8 cellular contexts compared by ENCODE assay signal in the genomic region with DNA sequence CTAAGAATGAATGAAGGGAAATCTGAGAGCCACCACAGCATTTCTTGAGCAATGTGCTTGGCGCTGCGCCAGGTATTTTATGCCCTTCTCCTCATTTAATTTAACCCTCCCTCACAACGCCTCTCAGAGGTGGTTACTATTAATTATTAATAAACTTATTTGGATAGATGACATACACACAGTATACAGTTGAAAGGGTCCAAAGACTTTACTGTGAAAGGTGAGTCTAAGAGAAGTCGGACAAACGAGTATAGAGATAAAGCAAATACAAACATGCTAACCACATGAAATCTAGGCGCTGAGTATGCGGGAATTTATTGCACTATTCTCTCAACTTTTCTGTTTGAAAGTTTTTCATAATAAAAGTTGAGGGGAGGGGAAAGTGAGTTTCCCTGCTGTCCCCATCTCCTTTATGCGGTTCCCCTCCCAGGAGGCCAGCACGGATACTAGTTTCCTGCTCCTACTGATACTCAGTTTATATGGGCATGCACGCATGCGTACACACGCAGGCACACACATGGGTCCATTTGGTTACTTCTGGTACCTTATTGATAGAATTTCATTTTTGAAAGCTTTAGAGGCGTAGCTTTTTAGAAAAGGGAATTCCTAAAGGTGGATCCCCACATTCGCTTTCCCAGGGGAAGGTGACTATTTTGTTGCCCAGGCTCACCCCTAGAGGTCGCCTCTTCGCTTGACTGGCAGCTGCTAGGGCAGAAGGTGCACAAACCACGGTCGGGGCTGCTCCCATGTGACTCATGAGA. TPM values are rescaled to one million over a fixed set of nuclear protein-coding genes. Genes with fewer than 3 reads are reported as not detected.
A peak's percentile ranks its signal among the peaks of the same experiment; 100 is the strongest.
DNase-seq lines count a peak whose midpoint lies in the region; ATAC-seq and TF ChIP-seq lines count a peak whose summit lies in the region.

No MANE protein-coding gene starts in this region.

- TF ChIP-seq CTCF in GM13977 (IDR thresholded peaks at IDR 0.05; ENCODE audit: extremely low read depth, insufficient read depth, missing control alignments) (peak; percentile 86), lower lobe of right lung (IDR thresholded peaks at IDR 0.05) (peak; percentile 90)

- peaks cover 14% of the 10 kb centered on the region for H3K4me1 ChIP-seq in lower lobe of right lung

- peak overlapping the region; percentile 39 for H3K4me3 ChIP-seq in lower lobe of right lung

- H3K27me3 ChIP-seq in lower lobe of right lung (ENCODE audit: low read depth), result no peaks in the 10 kb centered on the region

- ATAC-seq in HG03064 (IDR thresholded peaks at IDR 0.05; ENCODE audit: low read depth, unreplicated experiment) (peak; percentile 77), lower lobe of right lung (peak; percentile 93 to 98)

- H3K27ac ChIP-seq in lower lobe of right lung, result no peak overlapping the region

- intact Hi-C loops in lower lobe of right lung (cut with DNase I), result no loop called here

- in situ Hi-C loops in GM13977 (cut with MboI; ENCODE audit: low pct_unique_long_range_greater_than_20kb, low sequenced_read_pairs, unreplicated experiment), result no loop called here

- no peaks in the 10 kb centered on the region for H3K36me3 ChIP-seq in lower lobe of right lung

- H3K9me3 ChIP-seq in lower lobe of right lung, result no peaks in the 10 kb centered on the region

- peak; percentile 80 for DNase-seq in A172 (ENCODE audit: low spot score)
- peak; percentile 80 for DNase-seq in GM13977 (ENCODE audit: low spot score)
- DNase-seq in NCI-H345 (lab: John Stamatoyannopoulos, UW), result peak; percentile 53
- peak; percentile 34 to 77 for DNase-seq in activated CD4-positive, alpha-beta T cell treated with anti-CD3 and anti-CD28 coated beads, Interleukin-2, amount 50 U/mL, for 24 hours (ENCODE audit: low read depth in 1 of 2, low spot score in 1 of 2)
- DNase-seq in dermis blood vessel endothelial cell, result peak; percentile 77
- DNase-seq in lower lobe of right lung, result peak; percentile 82
- DNase-seq in stimulated activated CD4-positive, alpha-beta T cell treated with anti-CD3 and anti-CD28 coated beads, TNF-alpha, amount 100 ng/mL, for 4 hours (ENCODE audit: low read depth in 3 of 3), result peak; percentile 42 to 46 (median 44)

RNA-seq across cellular contexts. Expression of gene KCTD6, which starts 28.5 kb away (rescaled TPM):
- total RNA-seq in A172 (2014; rRNA removed; shearing (Covaris generic)), result 6.4 and 9.1 TPM in 2 replicates
- 7.3 and 10.6 TPM in 2 replicates for total RNA-seq in dermis blood vessel endothelial cell
- 8.2 TPM for total RNA-seq in lower lobe of right lung

RNA-seq across cellular contexts. Expression of gene PDHB, which starts 29.7 kb away (rescaled TPM):
- total RNA-seq in A172 (2014; rRNA removed; shearing (Covaris generic)), result 141 and 170 TPM in 2 replicates
- total RNA-seq in dermis blood vessel endothelial cell, result 130 and 135 TPM in 2 replicates
- 47.7 TPM for total RNA-seq in lower lobe of right lung
